ENCODE assay signal across 1 cellular context in the genomic region with DNA sequence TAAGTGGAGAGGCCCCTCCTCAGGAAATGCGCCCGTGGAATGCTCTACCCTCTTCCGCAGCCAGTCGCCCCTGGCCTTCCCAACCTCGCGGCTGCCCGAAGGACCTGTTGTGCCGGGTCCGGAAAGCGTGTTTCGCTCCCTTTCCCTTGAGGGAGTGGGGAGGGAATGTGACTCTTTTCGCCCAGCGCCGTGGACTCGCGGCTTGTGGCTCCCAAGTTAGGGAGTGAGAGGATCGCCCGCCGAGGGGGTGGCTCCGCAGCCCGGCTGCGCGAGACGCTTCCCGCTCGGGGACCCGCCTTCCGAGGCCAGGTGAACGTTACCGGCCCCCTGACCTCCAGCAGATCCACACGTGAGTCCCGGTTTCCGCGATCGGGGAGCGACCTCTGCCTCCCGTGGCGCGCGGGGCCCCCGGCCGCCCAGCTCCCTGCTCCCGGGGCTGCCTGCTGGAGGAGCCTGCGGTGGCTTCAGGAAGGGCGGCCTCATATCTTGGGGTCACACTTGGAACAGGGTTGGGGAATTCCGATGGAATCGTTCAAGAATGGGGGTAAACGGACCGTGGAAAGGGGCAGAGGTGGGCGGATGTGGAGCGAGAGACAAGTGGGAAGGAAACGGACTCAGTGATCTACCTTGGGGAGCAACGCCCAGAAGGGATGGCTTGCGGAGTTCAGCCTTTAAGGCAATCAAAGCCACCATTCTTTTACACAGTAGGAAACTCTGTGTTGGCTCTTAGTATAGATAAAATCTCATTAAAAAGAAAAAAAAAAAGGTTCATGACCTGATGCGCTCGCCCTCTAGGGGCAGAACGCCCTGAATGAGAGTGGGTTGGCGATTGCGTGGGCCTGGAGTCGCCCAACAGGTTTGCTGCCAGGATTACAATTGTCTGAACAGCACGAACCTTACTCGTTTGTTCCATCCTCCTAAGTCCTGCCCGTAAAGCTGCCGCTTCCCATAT.
A peak's percentile ranks its signal among the peaks of the same experiment; 100 is the strongest.
TF ChIP-seq lines count a peak whose summit lies in the region.

No MANE protein-coding gene starts in this region.

TF ChIP-seq in K562, 482 proteins besides CTCF, POLR2A, EP300 and RAD21 (continued from another document and continues in another):
- TF ChIP-seq NR0B1 (IDR thresholded peaks at IDR 0.05; ENCODE audit: partially characterized antibody) (no peak), NFXL1 (CRISPR knock-in tag; IDR thresholded peaks at IDR 0.05) (no peak), CREB1 (IDR thresholded peaks at IDR 0.05) (peak; percentile 14; the same call in 1 of the 2 replicates), CREB1 (CRISPR knock-in tag; IDR thresholded peaks at IDR 0.05) (no peak), MAZ (CRISPR knock-in tag; conservative IDR thresholded peaks at IDR 0.05 in 1 of 2, IDR thresholded peaks at IDR 0.05 in 1 of 2) (peak in 1 of 2 experiments; percentile 64; a peak in 2 of 4 replicates), NRF1 (conservative IDR thresholded peaks at IDR 0.05 in 1 of 2, IDR thresholded peaks at IDR 0.05 in 1 of 2) (peak; percentile 6 to 28; a peak in 2 of 4 replicates), TRIM28 (IDR thresholded peaks at IDR 0.05) (no peak), ZBTB8A (IDR thresholded peaks at IDR 0.05; ENCODE audit: partially characterized antibody) (no peak), YY1 (IDR thresholded peaks at IDR 0.05; ENCODE audit: borderline replicate concordance in 1 of 3, control insufficient read depth in 1 of 3, extremely low read depth in 1 of 3, insufficient read depth in 3 of 3, insufficient read length in 1 of 3, insufficient replicate concordance in 2 of 3, low read depth in 1 of 3, low read length in 2 of 3) (peak in 1 of 3 experiments; percentile 12), NR2C2 (CRISPR knock-in tag; IDR thresholded peaks at IDR 0.05) (no peak), NR2C2 (tag; IDR thresholded peaks at IDR 0.05) (peak; percentile 89), CEBPB (tag; IDR thresholded peaks at IDR 0.05) (no peak), RBBP5 (IDR thresholded peaks at IDR 0.05; ENCODE audit: borderline replicate concordance, insufficient read depth, low read length, poor library complexity, severe bottlenecking) (peak; percentile 60), TEAD1 (CRISPR knock-in tag; IDR thresholded peaks at IDR 0.05) (peak in 1 of 2 experiments; percentile 8; a peak in 1 of 4 replicates), DPF2 (IDR thresholded peaks at IDR 0.05) (peak; percentile 53; the same call in 1 of the 2 replicates), GTF2E2 (tag; IDR thresholded peaks at IDR 0.05) (0 out of 2 replicates have a peak, but pooled peaks have one; percentile 29), FIP1L1 (IDR thresholded peaks at IDR 0.05; ENCODE audit: low read depth, low read length, poor library complexity, severe bottlenecking) (peak; percentile 57), E2F6 (IDR thresholded peaks at IDR 0.05; ENCODE audit: borderline replicate concordance in 1 of 2, extremely low read depth in 1 of 2, insufficient read depth in 1 of 2, insufficient read length in 1 of 2, low read depth in 1 of 2, low read length in 1 of 2, poor library complexity in 1 of 2, severe bottlenecking in 1 of 2) (peak in 1 of 2 experiments; percentile 77), SAFB (IDR thresholded peaks at IDR 0.05; ENCODE audit: borderline replicate concordance, low read depth, low read length) (peak; percentile 64), ATF7 (IDR thresholded peaks at IDR 0.05) (peak; percentile 40; the same call in 1 of the 2 replicates), ZC3H4 (CRISPR knock-in tag; IDR thresholded peaks at IDR 0.05; ENCODE audit: borderline replicate concordance) (peak; percentile 70; the same call in 1 of the 2 replicates), NCOR1 (IDR thresholded peaks at IDR 0.05) (no peak), CEBPG (CRISPR knock-in tag; IDR thresholded peaks at IDR 0.05) (peak; percentile 45; the same call in 1 of the 2 replicates), CEBPG (tag; conservative IDR thresholded peaks at IDR 0.05 in 1 of 2, IDR thresholded peaks at IDR 0.05 in 1 of 2) (peak in 1 of 2 experiments; percentile 44; a peak in 2 of 4 replicates), ZFX (CRISPR knock-in tag; IDR thresholded peaks at IDR 0.05) (peak; percentile 65), FOXM1 (IDR thresholded peaks at IDR 0.05; ENCODE audit: low read depth) (no peak), FOXM1 (CRISPR knock-in tag; IDR thresholded peaks at IDR 0.05; ENCODE audit: low read depth) (peak; percentile 88; the same call in 1 of the 2 replicates), HDAC2 (IDR thresholded peaks at IDR 0.05) (0 out of 2 replicates have a peak, but pooled peaks have one; percentile 40), ZNF551 (CRISPR knock-in tag; IDR thresholded peaks at IDR 0.05) (no peak), JUND (IDR thresholded peaks at IDR 0.05; ENCODE audit: borderline replicate concordance, low read depth, low read length) (peak; percentile 20), JUND (tag; IDR thresholded peaks at IDR 0.05; ENCODE audit: borderline replicate concordance, low read depth, low read length) (no peak; the same call in 2 of the 3 replicates), ARNT (IDR thresholded peaks at IDR 0.05) (peak in 1 of 2 experiments; percentile 60; a peak in 1 of 4 replicates), ZNF79 (CRISPR knock-in tag; IDR thresholded peaks at IDR 0.05; ENCODE audit: low read depth) (no peak), CBX8 (IDR thresholded peaks at IDR 0.05; ENCODE audit: borderline replicate concordance, extremely low read depth, low read depth, low read length, poor library complexity, severe bottlenecking) (no peak), SMARCB1 (IDR thresholded peaks at IDR 0.05; ENCODE audit: insufficient read length, low read depth) (no peak), SMC3 (conservative IDR thresholded peaks at IDR 0.05; ENCODE audit: insufficient read depth, low read depth, low read length) (0 out of 2 replicates have a peak, but pooled peaks have one; percentile 19), GATA2 (CRISPR knock-in tag; IDR thresholded peaks at IDR 0.05) (peak; percentile 14; the same call in 1 of the 2 replicates), ARID1B (IDR thresholded peaks at IDR 0.05) (peak; percentile 39; the same call in 1 of the 2 replicates), HCFC1 (IDR thresholded peaks at IDR 0.05; ENCODE audit: low read depth, low read length) (no peak), SP2 (IDR thresholded peaks at IDR 0.05; ENCODE audit: extremely low read depth, low read depth, low read length, poor library complexity, severe bottlenecking) (no peak), RFX1 (IDR thresholded peaks at IDR 0.05) (no peak), FOSL1 (tag; conservative IDR thresholded peaks at IDR 0.05) (peak; percentile 74), RBFOX2 (IDR thresholded peaks at IDR 0.05; ENCODE audit: low read depth, low read length) (peak; percentile 77), CXXC5 (CRISPR knock-in tag; IDR thresholded peaks at IDR 0.05) (peak; percentile 46)
- TF ChIP-seq, protein P1, sequence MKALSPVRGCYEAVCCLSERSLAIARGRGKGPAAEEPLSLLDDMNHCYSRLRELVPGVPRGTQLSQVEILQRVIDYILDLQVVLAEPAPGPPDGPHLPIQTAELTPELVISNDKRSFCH (CRISPR knock-in tag; IDR thresholded peaks at IDR 0.05): no peak
- TF ChIP-seq, protein P1 (tag; IDR thresholded peaks at IDR 0.05): no peak
- TF ChIP-seq, protein P2, sequence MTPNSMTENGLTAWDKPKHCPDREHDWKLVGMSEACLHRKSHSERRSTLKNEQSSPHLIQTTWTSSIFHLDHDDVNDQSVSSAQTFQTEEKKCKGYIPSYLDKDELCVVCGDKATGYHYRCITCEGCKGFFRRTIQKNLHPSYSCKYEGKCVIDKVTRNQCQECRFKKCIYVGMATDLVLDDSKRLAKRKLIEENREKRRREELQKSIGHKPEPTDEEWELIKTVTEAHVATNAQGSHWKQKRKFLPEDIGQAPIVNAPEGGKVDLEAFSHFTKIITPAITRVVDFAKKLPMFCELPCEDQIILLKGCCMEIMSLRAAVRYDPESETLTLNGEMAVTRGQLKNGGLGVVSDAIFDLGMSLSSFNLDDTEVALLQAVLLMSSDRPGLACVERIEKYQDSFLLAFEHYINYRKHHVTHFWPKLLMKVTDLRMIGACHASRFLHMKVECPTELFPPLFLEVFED (CRISPR knock-in tag; conservative IDR thresholded peaks at IDR 0.05): 0 out of 2 replicates have a peak, but pooled peaks have one; percentile 10
- TF ChIP-seq, protein P3, sequence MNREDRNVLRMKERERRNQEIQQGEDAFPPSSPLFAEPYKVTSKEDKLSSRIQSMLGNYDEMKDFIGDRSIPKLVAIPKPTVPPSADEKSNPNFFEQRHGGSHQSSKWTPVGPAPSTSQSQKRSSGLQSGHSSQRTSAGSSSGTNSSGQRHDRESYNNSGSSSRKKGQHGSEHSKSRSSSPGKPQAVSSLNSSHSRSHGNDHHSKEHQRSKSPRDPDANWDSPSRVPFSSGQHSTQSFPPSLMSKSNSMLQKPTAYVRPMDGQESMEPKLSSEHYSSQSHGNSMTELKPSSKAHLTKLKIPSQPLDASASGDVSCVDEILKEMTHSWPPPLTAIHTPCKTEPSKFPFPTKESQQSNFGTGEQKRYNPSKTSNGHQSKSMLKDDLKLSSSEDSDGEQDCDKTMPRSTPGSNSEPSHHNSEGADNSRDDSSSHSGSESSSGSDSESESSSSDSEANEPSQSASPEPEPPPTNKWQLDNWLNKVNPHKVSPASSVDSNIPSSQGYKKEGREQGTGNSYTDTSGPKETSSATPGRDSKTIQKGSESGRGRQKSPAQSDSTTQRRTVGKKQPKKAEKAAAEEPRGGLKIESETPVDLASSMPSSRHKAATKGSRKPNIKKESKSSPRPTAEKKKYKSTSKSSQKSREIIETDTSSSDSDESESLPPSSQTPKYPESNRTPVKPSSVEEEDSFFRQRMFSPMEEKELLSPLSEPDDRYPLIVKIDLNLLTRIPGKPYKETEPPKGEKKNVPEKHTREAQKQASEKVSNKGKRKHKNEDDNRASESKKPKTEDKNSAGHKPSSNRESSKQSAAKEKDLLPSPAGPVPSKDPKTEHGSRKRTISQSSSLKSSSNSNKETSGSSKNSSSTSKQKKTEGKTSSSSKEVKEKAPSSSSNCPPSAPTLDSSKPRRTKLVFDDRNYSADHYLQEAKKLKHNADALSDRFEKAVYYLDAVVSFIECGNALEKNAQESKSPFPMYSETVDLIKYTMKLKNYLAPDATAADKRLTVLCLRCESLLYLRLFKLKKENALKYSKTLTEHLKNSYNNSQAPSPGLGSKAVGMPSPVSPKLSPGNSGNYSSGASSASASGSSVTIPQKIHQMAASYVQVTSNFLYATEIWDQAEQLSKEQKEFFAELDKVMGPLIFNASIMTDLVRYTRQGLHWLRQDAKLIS (CRISPR knock-in tag; IDR thresholded peaks at IDR 0.05): peak; percentile 15; the same call in 1 of the 2 replicates
- TF ChIP-seq, protein P4, sequence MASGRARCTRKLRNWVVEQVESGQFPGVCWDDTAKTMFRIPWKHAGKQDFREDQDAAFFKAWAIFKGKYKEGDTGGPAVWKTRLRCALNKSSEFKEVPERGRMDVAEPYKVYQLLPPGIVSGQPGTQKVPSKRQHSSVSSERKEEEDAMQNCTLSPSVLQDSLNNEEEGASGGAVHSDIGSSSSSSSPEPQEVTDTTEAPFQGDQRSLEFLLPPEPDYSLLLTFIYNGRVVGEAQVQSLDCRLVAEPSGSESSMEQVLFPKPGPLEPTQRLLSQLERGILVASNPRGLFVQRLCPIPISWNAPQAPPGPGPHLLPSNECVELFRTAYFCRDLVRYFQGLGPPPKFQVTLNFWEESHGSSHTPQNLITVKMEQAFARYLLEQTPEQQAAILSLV (tag; IDR thresholded peaks at IDR 0.05): no peak
- TF ChIP-seq, protein P5, sequence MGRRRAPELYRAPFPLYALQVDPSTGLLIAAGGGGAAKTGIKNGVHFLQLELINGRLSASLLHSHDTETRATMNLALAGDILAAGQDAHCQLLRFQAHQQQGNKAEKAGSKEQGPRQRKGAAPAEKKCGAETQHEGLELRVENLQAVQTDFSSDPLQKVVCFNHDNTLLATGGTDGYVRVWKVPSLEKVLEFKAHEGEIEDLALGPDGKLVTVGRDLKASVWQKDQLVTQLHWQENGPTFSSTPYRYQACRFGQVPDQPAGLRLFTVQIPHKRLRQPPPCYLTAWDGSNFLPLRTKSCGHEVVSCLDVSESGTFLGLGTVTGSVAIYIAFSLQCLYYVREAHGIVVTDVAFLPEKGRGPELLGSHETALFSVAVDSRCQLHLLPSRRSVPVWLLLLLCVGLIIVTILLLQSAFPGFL (CRISPR knock-in tag; IDR thresholded peaks at IDR 0.05): no peak
- TF ChIP-seq, protein P6, sequence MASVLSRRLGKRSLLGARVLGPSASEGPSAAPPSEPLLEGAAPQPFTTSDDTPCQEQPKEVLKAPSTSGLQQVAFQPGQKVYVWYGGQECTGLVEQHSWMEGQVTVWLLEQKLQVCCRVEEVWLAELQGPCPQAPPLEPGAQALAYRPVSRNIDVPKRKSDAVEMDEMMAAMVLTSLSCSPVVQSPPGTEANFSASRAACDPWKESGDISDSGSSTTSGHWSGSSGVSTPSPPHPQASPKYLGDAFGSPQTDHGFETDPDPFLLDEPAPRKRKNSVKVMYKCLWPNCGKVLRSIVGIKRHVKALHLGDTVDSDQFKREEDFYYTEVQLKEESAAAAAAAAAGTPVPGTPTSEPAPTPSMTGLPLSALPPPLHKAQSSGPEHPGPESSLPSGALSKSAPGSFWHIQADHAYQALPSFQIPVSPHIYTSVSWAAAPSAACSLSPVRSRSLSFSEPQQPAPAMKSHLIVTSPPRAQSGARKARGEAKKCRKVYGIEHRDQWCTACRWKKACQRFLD (CRISPR knock-in tag; IDR thresholded peaks at IDR 0.05): peak; percentile 52; the same call in 1 of the 2 replicates
- TF ChIP-seq, protein P7, sequence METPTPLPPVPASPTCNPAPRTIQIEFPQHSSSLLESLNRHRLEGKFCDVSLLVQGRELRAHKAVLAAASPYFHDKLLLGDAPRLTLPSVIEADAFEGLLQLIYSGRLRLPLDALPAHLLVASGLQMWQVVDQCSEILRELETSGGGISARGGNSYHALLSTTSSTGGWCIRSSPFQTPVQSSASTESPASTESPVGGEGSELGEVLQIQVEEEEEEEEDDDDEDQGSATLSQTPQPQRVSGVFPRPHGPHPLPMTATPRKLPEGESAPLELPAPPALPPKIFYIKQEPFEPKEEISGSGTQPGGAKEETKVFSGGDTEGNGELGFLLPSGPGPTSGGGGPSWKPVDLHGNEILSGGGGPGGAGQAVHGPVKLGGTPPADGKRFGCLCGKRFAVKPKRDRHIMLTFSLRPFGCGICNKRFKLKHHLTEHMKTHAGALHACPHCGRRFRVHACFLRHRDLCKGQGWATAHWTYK (CRISPR knock-in tag; IDR thresholded peaks at IDR 0.05): peak; percentile 74; the same call in 1 of the 2 replicates
